ENCODE assay signal across 36 cellular contexts in genomic region chr7:154695836-154696235, GRCh38.
"Had no signal": no experiment of that assay in that cellular context is flagged by ENCODE, and none has a peak within 500 bp of the region (broad histone marks: within the 10 kb centered on the region; RNA-seq: fewer than 3 reads in every experiment).

No MANE protein-coding gene starts in this region.

- DNase-seq: activated B cell treated with CpG ODN at 0.5 μM for 24 hours; activated CD4-positive, alpha-beta memory T cell treated with anti-CD3 and anti-CD28 coated beads for 36 hours; activated CD4-positive, alpha-beta T cell treated with anti-CD3 and anti-CD28 coated beads for 4 hours; activated CD4-positive, alpha-beta T cell treated with anti-CD3 and anti-CD28 coated beads, Interleukin-2, amount 10 ng/mL, durations not matched to agents 24 days and 14 days; activated CD4-positive, alpha-beta T cell treated with anti-CD3 and anti-CD28 coated beads, Interleukin-2, amount 50 U/mL, for 1 hour; activated CD4-positive, alpha-beta T cell treated with anti-CD3 and anti-CD28 coated beads, Interleukin-2, amount 50 U/mL, for 4 hours; activated CD4-positive, CD25-positive, alpha-beta regulatory T cell treated with anti-CD3 and anti-CD28 coated beads, Interleukin-2, amount 50 U/mL, for 72 hours; activated CD8-positive, alpha-beta memory T cell treated with anti-CD3 and anti-CD28 coated beads, Interleukin-2, amount 50 U/mL, for 4 hours; activated CD8-positive, alpha-beta T cell treated with anti-CD3 and anti-CD28 coated beads for 36 hours; activated effector memory CD4-positive, alpha-beta T cell treated with anti-CD3 and anti-CD28 coated beads, Interleukin-2, amount 50 U/mL, for 16 hours; activated gamma-delta T cell treated with Interleukin-2 at 50 U/mL for 16 hours; activated naive CD4-positive, alpha-beta T cell; activated naive CD4-positive, alpha-beta T cell treated with anti-CD3 and anti-CD28 coated beads for 36 hours; activated naive CD4-positive, alpha-beta T cell treated with anti-CD3 and anti-CD28 coated beads, Interleukin-2, amount 50 U/mL, for 16 hours; activated naive CD8-positive, alpha-beta T cell treated with anti-CD3 and anti-CD28 coated beads for 36 hours; activated T-cell treated with anti-CD3 and anti-CD28 coated beads for 4 hours; activated T-cell treated with anti-CD3 and anti-CD28 coated beads, Interleukin-2, amount 50 U/mL, for 1 hour; activated T-cell treated with anti-CD3 and anti-CD28 coated beads, Interleukin-2, amount 50 U/mL, for 4 hours; activated T-cell treated with anti-CD3 and anti-CD28 coated beads, Interleukin-2, amount 50 U/mL, for 72 hours; adrenal gland; amniotic stem cell; aorta; body of pancreas; brain microvascular endothelial cell; central memory CD4-positive, alpha-beta T cell; T-helper 2 cell; T-helper 9 cell had no signal

- H3K27me3 ChIP-seq: adrenal gland, body of pancreas, brain microvascular endothelial cell, breast epithelium had no signal

- H3K27ac ChIP-seq: adrenal gland, body of pancreas, brain microvascular endothelial cell, breast epithelium, VCaP had no signal

- FAIRE-seq: astrocyte, TTC549 had no signal

- H3K27ac Mint-ChIP-seq: activated B cell treated with CpG ODN at 0.5 μM for 24 hours; activated CD4-positive, alpha-beta memory T cell treated with anti-CD3 and anti-CD28 coated beads for 36 hours; activated CD4-positive, alpha-beta T cell treated with anti-CD3 and anti-CD28 coated beads, Interleukin-2, amount 10 ng/mL, durations not matched to agents 24 days and 14 days; activated CD8-positive, alpha-beta T cell treated with anti-CD3 and anti-CD28 coated beads for 36 hours; activated naive CD4-positive, alpha-beta T cell treated with anti-CD3 and anti-CD28 coated beads for 36 hours; activated naive CD4-positive, alpha-beta T cell treated with anti-CD3 and anti-CD28 coated beads, Interleukin-2, amount 50 U/mL, for 72 hours; activated naive CD8-positive, alpha-beta T cell treated with anti-CD3 and anti-CD28 coated beads for 36 hours; activated T-cell treated with anti-CD3 and anti-CD28 coated beads, Interleukin-2, amount 50 U/mL, for 72 hours; activated T-helper 1 cell treated with anti-CD3 and anti-CD28 coated beads, Interleukin-12 subunit alpha, Interleukin-12 subunit beta, Interleukin-2, Interleukin-4 antibody, amounts not matched to agents 30 ng/mL and 10 ng/mL and 1 ng/mL, durations not matched to agents 14 hours and 24 hours and 36 hours; activated T-helper 17 cell treated with anti-CD3 and anti-CD28 coated beads, Interleukin-2, amount 50 U/mL, for 72 hours; T-helper 1 cell treated with Interleukin-12 subunit alpha and Interleukin-12 subunit beta and Interleukin-4 antibody, amounts not matched to agents 30 μg/mL and 1 μg/mL, for 36 hours; T-helper 2 cell treated with Interferon-gamma antibody and Interleukin-4, amounts not matched to agents 5 μg/mL and 100 μg/mL, for 36 hours had no signal

- H3K9me3 Mint-ChIP-seq: activated CD4-positive, alpha-beta memory T cell treated with anti-CD3 and anti-CD28 coated beads for 36 hours; activated CD4-positive, alpha-beta T cell treated with anti-CD3 and anti-CD28 coated beads, Interleukin-2, amount 10 ng/mL, durations not matched to agents 24 days and 14 days; activated CD8-positive, alpha-beta T cell treated with anti-CD3 and anti-CD28 coated beads for 36 hours; activated naive CD4-positive, alpha-beta T cell treated with anti-CD3 and anti-CD28 coated beads for 36 hours; activated naive CD8-positive, alpha-beta T cell treated with anti-CD3 and anti-CD28 coated beads for 36 hours; activated T-cell treated with anti-CD3 and anti-CD28 coated beads, Interleukin-2, amount 50 U/mL, for 4 hours; activated T-helper 1 cell treated with anti-CD3 and anti-CD28 coated beads, Interleukin-12 subunit alpha, Interleukin-12 subunit beta, Interleukin-2, Interleukin-4 antibody, amounts not matched to agents 30 ng/mL and 10 ng/mL and 1 ng/mL, durations not matched to agents 14 hours and 24 hours and 36 hours; activated T-helper 17 cell treated with anti-CD3 and anti-CD28 coated beads, Interleukin-2, amount 50 U/mL, for 72 hours; T-helper 1 cell treated with Interleukin-12 subunit alpha and Interleukin-12 subunit beta and Interleukin-4 antibody, amounts not matched to agents 30 μg/mL and 1 μg/mL, for 36 hours; T-helper 2 cell treated with Interferon-gamma antibody and Interleukin-4, amounts not matched to agents 5 μg/mL and 100 μg/mL, for 36 hours had no signal

- H3K36me3 ChIP-seq: adrenal gland, brain microvascular endothelial cell, breast epithelium had no signal

- H3K36me3 Mint-ChIP-seq: activated CD4-positive, alpha-beta memory T cell treated with anti-CD3 and anti-CD28 coated beads for 36 hours; activated naive CD4-positive, alpha-beta T cell treated with anti-CD3 and anti-CD28 coated beads, Interleukin-2, amount 50 U/mL, for 72 hours; activated naive CD8-positive, alpha-beta T cell treated with anti-CD3 and anti-CD28 coated beads for 36 hours had no signal

- H3K27me3 Mint-ChIP-seq: activated B cell treated with CpG ODN at 0.5 μM for 24 hours; activated CD4-positive, alpha-beta T cell treated with anti-CD3 and anti-CD28 coated beads, Interleukin-2, amount 10 ng/mL, durations not matched to agents 24 days and 14 days; activated CD8-positive, alpha-beta T cell treated with anti-CD3 and anti-CD28 coated beads for 36 hours; activated naive CD8-positive, alpha-beta T cell treated with anti-CD3 and anti-CD28 coated beads for 36 hours; activated T-helper 17 cell treated with anti-CD3 and anti-CD28 coated beads, Interleukin-2, amount 50 U/mL, for 72 hours had no signal

- H3K4me3 Mint-ChIP-seq: activated B cell treated with CpG ODN at 0.5 μM for 24 hours; activated CD4-positive, alpha-beta memory T cell treated with anti-CD3 and anti-CD28 coated beads for 36 hours; activated CD4-positive, alpha-beta T cell treated with anti-CD3 and anti-CD28 coated beads, Interleukin-2, amount 10 ng/mL, durations not matched to agents 24 days and 14 days; activated CD8-positive, alpha-beta T cell treated with anti-CD3 and anti-CD28 coated beads for 36 hours; activated naive CD4-positive, alpha-beta T cell treated with anti-CD3 and anti-CD28 coated beads for 36 hours; activated naive CD8-positive, alpha-beta T cell treated with anti-CD3 and anti-CD28 coated beads for 36 hours; activated T-cell treated with anti-CD3 and anti-CD28 coated beads, Interleukin-2, amount 50 U/mL, for 4 hours; activated T-cell treated with anti-CD3 and anti-CD28 coated beads, Interleukin-2, amount 50 U/mL, for 72 hours; activated T-helper 1 cell treated with anti-CD3 and anti-CD28 coated beads, Interleukin-12 subunit alpha, Interleukin-12 subunit beta, Interleukin-2, Interleukin-4 antibody, amounts not matched to agents 30 ng/mL and 10 ng/mL and 1 ng/mL, durations not matched to agents 14 hours and 24 hours and 36 hours; activated T-helper 17 cell treated with anti-CD3 and anti-CD28 coated beads, Interleukin-2, amount 50 U/mL, for 72 hours; T-helper 1 cell treated with Interleukin-12 subunit alpha and Interleukin-12 subunit beta and Interleukin-4 antibody, amounts not matched to agents 30 μg/mL and 1 μg/mL, for 36 hours; T-helper 2 cell treated with Interferon-gamma antibody and Interleukin-4, amounts not matched to agents 5 μg/mL and 100 μg/mL, for 36 hours had no signal

- ATAC-seq: activated CD8-positive, alpha-beta T cell treated with anti-CD3 and anti-CD28 coated beads for 36 hours; activated naive CD4-positive, alpha-beta T cell treated with anti-CD3 and anti-CD28 coated beads, Interleukin-2, amount 50 U/mL, for 72 hours; activated T-cell treated with anti-CD3 and anti-CD28 coated beads, Interleukin-2, amount 50 U/mL, for 4 hours; activated T-cell treated with anti-CD3 and anti-CD28 coated beads, Interleukin-2, amount 50 U/mL, for 72 hours; activated T-helper 17 cell treated with anti-CD3 and anti-CD28 coated beads, Interleukin-2, amount 50 U/mL, for 72 hours; body of pancreas had no signal

- H3K4me1 Mint-ChIP-seq: activated B cell treated with CpG ODN at 0.5 μM for 24 hours; activated CD4-positive, alpha-beta T cell treated with anti-CD3 and anti-CD28 coated beads, Interleukin-2, amount 10 ng/mL, durations not matched to agents 24 days and 14 days; activated naive CD8-positive, alpha-beta T cell treated with anti-CD3 and anti-CD28 coated beads for 36 hours; activated T-helper 17 cell treated with anti-CD3 and anti-CD28 coated beads, Interleukin-2, amount 50 U/mL, for 72 hours had no signal

- H3K4me1 ChIP-seq: adrenal gland, breast epithelium had no signal

- H3K9me3 ChIP-seq: adrenal gland, body of pancreas had no signal

- H3K4me3 ChIP-seq: adrenal gland, body of pancreas, breast epithelium had no signal
